ENCODE assay signal across 1 cellular context in genomic region chr20:1205802-1206201, GRCh38.
TF ChIP-seq lines count a peak whose summit lies in the region.

No MANE protein-coding gene starts in this region.

TF ChIP-seq in HepG2, 621 proteins besides CTCF, POLR2A, EP300 and RAD21:
- TF ChIP-seq ZNF331 (CRISPR knock-in tag; IDR thresholded peaks at IDR 0.05): no peak
- no peak for TF ChIP-seq ZBTB20 (CRISPR knock-in tag; IDR thresholded peaks at IDR 0.05; ENCODE audit: borderline replicate concordance, low read depth)
- no peak for TF ChIP-seq ATRX (CRISPR knock-in tag; IDR thresholded peaks at IDR 0.05; ENCODE audit: borderline replicate concordance)
- 0 out of 2 replicates have a peak, but pooled peaks have one; percentile 28 for TF ChIP-seq ZNF121 (CRISPR knock-in tag; IDR thresholded peaks at IDR 0.05)
TF ChIP-seq in HepG2: peak in this region for 1.
